16 cellular contexts compared by ENCODE assay signal in the genomic region with DNA sequence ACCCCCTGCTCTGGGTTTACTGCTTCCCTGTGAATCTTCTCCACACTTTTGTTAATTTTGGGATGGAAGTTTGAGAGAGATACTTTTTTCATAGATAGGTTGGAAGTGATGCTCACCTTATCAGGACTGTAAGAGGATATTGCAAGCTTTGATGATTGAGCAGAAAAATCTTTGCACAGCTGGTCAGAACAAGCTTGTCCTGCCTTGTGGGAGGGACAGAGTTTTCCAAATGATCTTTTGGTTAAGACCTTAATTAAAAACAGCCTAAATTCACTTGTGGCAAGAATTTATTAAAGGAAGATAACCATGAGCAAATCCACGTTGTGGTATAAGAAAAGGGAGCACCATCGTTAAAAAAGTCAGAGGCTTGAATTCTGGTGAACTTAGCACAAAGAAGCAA. TPM values are rescaled to one million over a fixed set of nuclear protein-coding genes. Genes with fewer than 3 reads are reported as not detected.
DNase-seq lines count a peak whose midpoint lies in the region; ATAC-seq and TF ChIP-seq lines count a peak whose summit lies in the region.
"Had no signal": no experiment of that assay in that cellular context is flagged by ENCODE, and none has a peak within 500 bp of the region (broad histone marks: within the 10 kb centered on the region; RNA-seq: fewer than 3 reads in every experiment).

No MANE protein-coding gene starts in this region.

- H3K27me3 Mint-ChIP-seq in GM23338 (ENCODE audit: insufficient read depth, low read depth, poor library complexity) (peaks cover 3% of the 10 kb centered on the region), glutamatergic neuron (ENCODE audit: unreplicated experiment) (peaks cover 3% of the 10 kb centered on the region)

- H4K20me1 ChIP-seq in GM23338 (replicated peaks; ENCODE audit: insufficient read depth) (peaks cover 44% of the 10 kb centered on the region), OCI-LY7 (ENCODE audit: insufficient read depth, low read length) (no peaks in the 10 kb centered on the region; the same call in 1 of the 2 replicates)

- intact Hi-C loops in OCI-LY7 (cut with micrococcal nuclease; ENCODE audit: unreplicated experiment): no loop called here

- CTCF ChIA-PET in OCI-LY7 (lab: Charles Lee; ENCODE audit: unreplicated experiment): no interaction called here

- no TSS peak for BruUV-seq in OCI-LY7 (replicated peaks; lab: Mats Ljungman, UMichigan)

- no peaks in the 10 kb centered on the region for H3K9me3 ChIP-seq in right atrium auricular region
- no peaks in the 10 kb centered on the region for H3K9me3 ChIP-seq in OCI-LY7 (ENCODE audit: low read length)
- H3K9me3 ChIP-seq: Peyer's patch had no signal

- no peaks in the 10 kb centered on the region for H3K9me2 ChIP-seq in GM23338 (ENCODE audit: insufficient read depth)
- no peaks in the 10 kb centered on the region for H3K9me2 ChIP-seq in OCI-LY7 (ENCODE audit: insufficient read depth, low read length)

- DNase-seq in AG08395 (ENCODE audit: low spot score) (peak; percentile 6), GM23338 (ENCODE audit: low spot score) (no peak), NCI-H69 (lab: John Stamatoyannopoulos, UW) (peak; percentile 34), glutamatergic neuron (no peak), right atrium auricular region (ENCODE audit: low spot score) (no peak), OCI-LY7 (ENCODE audit: low spot score) (no peak)
- DNase-seq in NK-92 treated with Interleukin-12 subunit alpha and Interleukin-12 subunit beta, amount 100 ng/mL, for 24 hours (lab: John Stamatoyannopoulos, UW): no peak
- DNase-seq: AML-193, H9, NCI-H1105, NCI-H2227 treated with DMSO at 0.1 percent for 48 hours, NCI-H82, Peyer's patch, SW 1271 had no signal

- TF ChIP-seq CTCF in GM23338 (conservative IDR thresholded peaks at IDR 0.05; ENCODE audit: low read depth in 2 of 2) (no peak), glutamatergic neuron (IDR thresholded peaks at IDR 0.05; ENCODE audit: partially characterized antibody, unreplicated experiment) (no peak), right atrium auricular region (IDR thresholded peaks at IDR 0.05) (no peak), OCI-LY7 (conservative IDR thresholded peaks at IDR 0.05; ENCODE audit: low read length) (no peak)

- H3K4me2 ChIP-seq in GM23338 (no peak overlapping the region), OCI-LY7 (ENCODE audit: low read length) (no peak overlapping the region)

- H3K27ac Mint-ChIP-seq in GM23338 (no peak overlapping the region), glutamatergic neuron (ENCODE audit: unreplicated experiment) (peak overlapping the region; percentile 87)
- H3K27ac Mint-ChIP-seq: H9 had no signal

- H3K36me3 ChIP-seq in GM23338 (ENCODE audit: insufficient read depth): no peaks in the 10 kb centered on the region; the same call in 1 of the 2 replicates
- H3K36me3 ChIP-seq in right atrium auricular region: no peaks in the 10 kb centered on the region
- H3K36me3 ChIP-seq in OCI-LY7 (ENCODE audit: insufficient read depth, low read length): peaks cover 82% of the 10 kb centered on the region

- H3K4me3 ChIP-seq in GM23338 (no peak overlapping the region), right atrium auricular region (no peak overlapping the region), OCI-LY7 (ENCODE audit: low read depth, low read length, poor library complexity, severe bottlenecking) (no peak overlapping the region)
- H3K4me3 ChIP-seq: Peyer's patch had no signal

- H3K4me1 ChIP-seq in GM23338 (ENCODE audit: insufficient read depth) (peaks cover 16% of the 10 kb centered on the region), right atrium auricular region (peaks cover 0 to 5% of the 10 kb centered on the region in 2 donors), OCI-LY7 (ENCODE audit: insufficient read depth, low read length, poor library complexity, severe bottlenecking) (peaks cover 7% of the 10 kb centered on the region)
- H3K4me1 ChIP-seq: Peyer's patch had no signal

- peaks cover 47% of the 10 kb centered on the region for H3K36me3 Mint-ChIP-seq in GM23338 (ENCODE audit: low read depth)
- no peaks in the 10 kb centered on the region for H3K36me3 Mint-ChIP-seq in glutamatergic neuron (ENCODE audit: unreplicated experiment)

- 0 out of 2 replicates have a peak overlapping the region, but pooled peaks have one; percentile 20 for H3K27ac ChIP-seq in GM23338 (ENCODE audit: low read depth)
- H3K27ac ChIP-seq in right atrium auricular region: no peak overlapping the region
- H3K27ac ChIP-seq in OCI-LY7 (ENCODE audit: low read depth, low read length, poor library complexity, severe bottlenecking): no peak overlapping the region
- H3K27ac ChIP-seq: C4-2B, Peyer's patch had no signal

- POLR2A ChIA-PET in OCI-LY7 (lab: Charles Lee): interaction anchor here (0.5 to 1.7 kb wide), 3 partner anchors 29 to 55 kb away, joined by 4 to 6 read pairs (median 5); no protein-coding TSS in a partner anchor

- no peaks in the 10 kb centered on the region for H3K9me3 Mint-ChIP-seq in GM23338
- peaks cover 2% of the 10 kb centered on the region for H3K9me3 Mint-ChIP-seq in glutamatergic neuron (ENCODE audit: unreplicated experiment)
- H3K9me3 Mint-ChIP-seq: H9 had no signal

- H3K4me1 Mint-ChIP-seq in GM23338: peaks cover 18% of the 10 kb centered on the region
- H3K4me1 Mint-ChIP-seq in glutamatergic neuron (ENCODE audit: low read depth, unreplicated experiment): peaks cover 17% of the 10 kb centered on the region

- no peak overlapping the region for H2AFZ ChIP-seq in GM23338
- no peak overlapping the region for H2AFZ ChIP-seq in OCI-LY7 (ENCODE audit: low read length)

- H3K4me3 Mint-ChIP-seq in GM23338 (no peak overlapping the region), glutamatergic neuron (ENCODE audit: unreplicated experiment) (no peak overlapping the region)
- H3K4me3 Mint-ChIP-seq: H9 had no signal

- H3K79me2 ChIP-seq in GM23338 (replicated peaks; ENCODE audit: insufficient read depth) (peaks cover 100% of the 10 kb centered on the region), OCI-LY7 (ENCODE audit: insufficient read depth, low read depth, low read length) (peaks cover 82% of the 10 kb centered on the region)

- H3F3A ChIP-seq in GM23338 (replicated peaks; ENCODE audit: low read depth): no peaks in the 10 kb centered on the region

- H3K27me3 ChIP-seq in GM23338 (ENCODE audit: insufficient read depth) (no peaks in the 10 kb centered on the region), right atrium auricular region (no peaks in the 10 kb centered on the region)
- H3K27me3 ChIP-seq: Peyer's patch had no signal

- ATAC-seq in GM23338: no peak
- no peak for ATAC-seq in HG03469 (IDR thresholded peaks at IDR 0.05; ENCODE audit: unreplicated experiment)

TF ChIP-seq in GM23338, 12 proteins besides CTCF, POLR2A, EP300 and RAD21 (continues in another document):
- TF ChIP-seq CREB1 (CRISPR knock-in tag; IDR thresholded peaks at IDR 0.05; ENCODE audit: low read depth) (no peak), POLR2AphosphoS5 (IDR thresholded peaks at IDR 0.05; ENCODE audit: low read depth) (no peak), EZH2phosphoT487 (IDR thresholded peaks at IDR 0.05; ENCODE audit: unreplicated experiment) (no peak)

RNA-seq across cellular contexts. Expression of gene E2F3, which starts 32.2 kb away (rescaled TPM):
- total RNA-seq in GM23338 (2014; rRNA removed; shearing (Covaris generic)): 33.5 and 37.2 TPM in 2 replicates
- 26.4 and 27.2 TPM in 2 replicates for polyA plus RNA-seq in GM23338 (2016; fragmentation: Nextera tagmentation; extraction: Ambion mirVana)
- total RNA-seq in glutamatergic neuron (ENCODE audit: unreplicated experiment) (10.1 TPM), right atrium auricular region (1 to 10 TPM; 6.0 to 6.4 TPM), OCI-LY7 (2022) (27.7 and 31.2 TPM in 2 replicates)
- total RNA-seq in OCI-LY7 (2014; rRNA removed; shearing (Covaris generic)): 12.2 and 12.4 TPM in 2 replicates

Comparison
In these comparisons a context has a peak if more than half of its experiments do, and no peak if none do; other contexts are left out.
1. DNase-seq: peak in AG08395 (single experiment) and NCI-H69 (single experiment); none in GM23338 (single experiment), glutamatergic neuron (single experiment), right atrium auricular region (single experiment), OCI-LY7 (single experiment) and NK-92 treated with Interleukin-12 subunit alpha and Interleukin-12 subunit beta, amount 100 ng/mL, for 24 hours (single experiment).